13 cellular contexts compared by ENCODE assay signal in genomic region chr3:98875535-98875934, GRCh38.
"Had no signal": no experiment of that assay in that cellular context is flagged by ENCODE, and none has a peak within 500 bp of the region (broad histone marks: within the 10 kb centered on the region; RNA-seq: fewer than 3 reads in every experiment).

No MANE protein-coding gene starts in this region.

- H3K27ac Mint-ChIP-seq: activated CD4-positive, alpha-beta T cell treated with anti-CD3 and anti-CD28 coated beads, Interleukin-2, amount 10 ng/mL, durations not matched to agents 24 days and 14 days; activated naive CD4-positive, alpha-beta T cell treated with anti-CD3 and anti-CD28 coated beads for 36 hours; brain; nephron; stimulated activated naive CD8-positive, alpha-beta T cell treated with anti-CD3 and anti-CD28 coated beads, Interleukin-15, Interleukin-2, amounts not matched to agents 100 ng/mL and 50 ng/mL, for 24 hours had no signal

- H3K4me1 Mint-ChIP-seq: brain, nephron had no signal

- H3K4me3 Mint-ChIP-seq: activated CD4-positive, alpha-beta T cell treated with anti-CD3 and anti-CD28 coated beads, Interleukin-2, amount 10 ng/mL, durations not matched to agents 24 days and 14 days; activated naive CD4-positive, alpha-beta T cell treated with anti-CD3 and anti-CD28 coated beads for 36 hours; brain; nephron; stimulated activated naive CD8-positive, alpha-beta T cell treated with anti-CD3 and anti-CD28 coated beads, Interleukin-15, Interleukin-2, amounts not matched to agents 100 ng/mL and 50 ng/mL, for 24 hours had no signal

- H3K27ac ChIP-seq: adrenal gland, gastrocnemius medialis, heart right ventricle, upper lobe of right lung, WERI-Rb-1 had no signal

- H3K4me1 ChIP-seq: adrenal gland, gastrocnemius medialis, upper lobe of right lung had no signal

- H3K27me3 ChIP-seq: adrenal gland, gastrocnemius medialis, heart right ventricle, upper lobe of right lung had no signal

- H3K9me3 ChIP-seq: adrenal gland, gastrocnemius medialis, heart right ventricle, upper lobe of right lung had no signal

- DNase-seq: activated CD4-positive, alpha-beta T cell treated with anti-CD3 and anti-CD28 coated beads, Interleukin-2, amount 10 ng/mL, durations not matched to agents 24 days and 14 days; activated CD8-positive, alpha-beta memory T cell treated with anti-CD3 and anti-CD28 coated beads for 24 hours; activated naive CD4-positive, alpha-beta T cell treated with anti-CD3 and anti-CD28 coated beads for 36 hours; adrenal gland; gastrocnemius medialis; heart right ventricle; stimulated activated CD4-positive, alpha-beta T cell treated with anti-CD3 and anti-CD28 coated beads, Interleukin-15, amount 100 ng/mL, for 24 hours; stimulated activated CD4-positive, alpha-beta T cell treated with anti-CD3 and anti-CD28 coated beads, Interleukin-4, amount 100 ng/mL, for 24 hours; upper lobe of right lung; WERI-Rb-1 had no signal

- H3K27me3 Mint-ChIP-seq: activated CD4-positive, alpha-beta T cell treated with anti-CD3 and anti-CD28 coated beads, Interleukin-2, amount 10 ng/mL, durations not matched to agents 24 days and 14 days; brain; stimulated activated naive CD8-positive, alpha-beta T cell treated with anti-CD3 and anti-CD28 coated beads, Interleukin-15, Interleukin-2, amounts not matched to agents 100 ng/mL and 50 ng/mL, for 24 hours had no signal

- H3K9me3 Mint-ChIP-seq: activated CD4-positive, alpha-beta T cell treated with anti-CD3 and anti-CD28 coated beads, Interleukin-2, amount 10 ng/mL, durations not matched to agents 24 days and 14 days; activated naive CD4-positive, alpha-beta T cell treated with anti-CD3 and anti-CD28 coated beads for 36 hours; stimulated activated naive CD8-positive, alpha-beta T cell treated with anti-CD3 and anti-CD28 coated beads, Interleukin-15, Interleukin-2, amounts not matched to agents 100 ng/mL and 50 ng/mL, for 24 hours had no signal

- H3K36me3 ChIP-seq: adrenal gland had no signal

- H3K4me3 ChIP-seq: adrenal gland, gastrocnemius medialis, heart right ventricle, upper lobe of right lung had no signal
